Comparison of ENCODE assay signal across 18 cellular contexts in genomic region chr2:83972123-83972522, GRCh38.
DNase-seq lines count a peak whose midpoint lies in the region; ATAC-seq and TF ChIP-seq lines count a peak whose summit lies in the region.
"Had no signal": no experiment of that assay in that cellular context is flagged by ENCODE, and none has a peak within 500 bp of the region (broad histone marks: within the 10 kb centered on the region; RNA-seq: fewer than 3 reads in every experiment).

No MANE protein-coding gene starts in this region.

- H3K9me3 ChIP-seq in HUES64 (ENCODE audit: insufficient read depth, low read depth, low read length) (peaks cover 12% of the 10 kb centered on the region; the same call in 1 of the 2 replicates), MM.1S (replicated peaks; ENCODE audit: insufficient read depth, low read length) (no peaks in the 10 kb centered on the region)
- H3K9me3 ChIP-seq: SJSA1 had no signal

- H2BK5ac ChIP-seq in mesendoderm (ENCODE audit: low read length): no peak overlapping the region

- peak overlapping the region; percentile 45; the same call in 1 of the 2 replicates for H3K27ac ChIP-seq in HUES64 (ENCODE audit: low read depth, low read length)
- H3K27ac ChIP-seq in mesendoderm (ENCODE audit: low read depth, low read length): no peak overlapping the region
- no peak overlapping the region for H3K27ac ChIP-seq in MM.1S (ENCODE audit: low read length)
- H3K27ac ChIP-seq: KMS-11, SJSA1 had no signal

- ATAC-seq in GM19035 (IDR thresholded peaks at IDR 0.05; ENCODE audit: unreplicated experiment) (no peak), GM21528 (IDR thresholded peaks at IDR 0.05; ENCODE audit: low FRiP score, unreplicated experiment) (no peak)

- H3K27me3 ChIP-seq in HUES64 (ENCODE audit: insufficient read depth, low read length) (no peaks in the 10 kb centered on the region), mesendoderm (ENCODE audit: insufficient read depth, low read length, poor library complexity) (no peaks in the 10 kb centered on the region), MM.1S (replicated peaks; ENCODE audit: insufficient read depth, low read length) (no peaks in the 10 kb centered on the region)
- H3K27me3 ChIP-seq: SJSA1 had no signal

- no peak overlapping the region for H2BK15ac ChIP-seq in mesendoderm (replicated peaks; ENCODE audit: low read depth)

- H3K36me3 ChIP-seq in HUES64 (ENCODE audit: insufficient read depth, low read length) (no peaks in the 10 kb centered on the region), mesendoderm (ENCODE audit: control insufficient read depth, insufficient read depth, low read length) (no peaks in the 10 kb centered on the region), MM.1S (replicated peaks; ENCODE audit: insufficient read depth, low read length) (no peaks in the 10 kb centered on the region)
- H3K36me3 ChIP-seq: SJSA1 had no signal

- H4K20me1 ChIP-seq in MM.1S (ENCODE audit: insufficient read depth, low read length): no peaks in the 10 kb centered on the region

- no peak overlapping the region for H4K8ac ChIP-seq in mesendoderm (ENCODE audit: low read depth, low read length)

- DNase-seq in COLO829 (ENCODE audit: low spot score) (peak; percentile 27), astrocyte of the hippocampus (ENCODE audit: low read depth, low spot score) (peak; percentile 47), mesendoderm (peak; percentile 62), amniotic stem cell (lab: John Stamatoyannopoulos, UW) (no peak), MM.1S (no peak)
- DNase-seq: AML-193, Caco-2, DMS53, HCEC 1CT, NCI-H1105, NCI-H1694 treated with DMSO at 0.1 percent for 48 hours, NCI-H226, NCI-H526 had no signal

- no peaks in the 10 kb centered on the region for H3F3A ChIP-seq in MM.1S (ENCODE audit: insufficient read depth, low read length)

- no peaks in the 10 kb centered on the region for H3K9me2 ChIP-seq in MM.1S (replicated peaks; ENCODE audit: insufficient read depth, low read length)

- H3K9ac ChIP-seq in HUES64 (ENCODE audit: low read depth, low read length): no peak overlapping the region
- H3K9ac ChIP-seq in mesendoderm (ENCODE audit: low read length): no peak overlapping the region
- H3K9ac ChIP-seq in MM.1S (ENCODE audit: low read length): no peak overlapping the region
- H3K9ac ChIP-seq: KMS-11 had no signal

- no peak overlapping the region for H3K56ac ChIP-seq in mesendoderm (ENCODE audit: low read length)

- TF ChIP-seq CTCF in MM.1S (IDR thresholded peaks at IDR 0.05; ENCODE audit: low read length): no peak

- no peak overlapping the region for H2BK120ac ChIP-seq in mesendoderm (ENCODE audit: low read depth, low read length)

- WGBS in HUES64: 72% methylated on average over 3 of the region's 3 CpGs
- no CpG with 5 or more reads among the region's 3 CpGs for WGBS in mesendoderm (ENCODE audit: extremely low coverage, insufficient coverage, low lambda C conversion rate)

- H3K4me3 ChIP-seq in HUES64 (ENCODE audit: low read length): no peak overlapping the region
- H3K4me3 ChIP-seq in mesendoderm (ENCODE audit: low read length): no peak overlapping the region
- no peak overlapping the region for H3K4me3 ChIP-seq in MM.1S (ENCODE audit: low read length)
- H3K4me3 ChIP-seq: SJSA1 had no signal

- H2AFZ ChIP-seq in MM.1S (ENCODE audit: low read length): no peak overlapping the region

- no peak overlapping the region for H3K18ac ChIP-seq in mesendoderm (ENCODE audit: low read length)

- H3K79me2 ChIP-seq in mesendoderm (ENCODE audit: control insufficient read depth, insufficient read depth, low read length) (no peaks in the 10 kb centered on the region), MM.1S (ENCODE audit: low read length) (no peaks in the 10 kb centered on the region)

- no peak overlapping the region for H3K23ac ChIP-seq in mesendoderm (ENCODE audit: low read length)

- H3K4me1 ChIP-seq in HUES64 (ENCODE audit: insufficient read depth, low read length) (peaks cover 29% of the 10 kb centered on the region), mesendoderm (ENCODE audit: control insufficient read depth, low read depth, low read length) (no peaks in the 10 kb centered on the region), MM.1S (ENCODE audit: low read length) (no peaks in the 10 kb centered on the region)
- H3K4me1 ChIP-seq: Caco-2, SJSA1 had no signal

- H2AK5ac ChIP-seq in mesendoderm (ENCODE audit: low read length): no peak overlapping the region

- no peak overlapping the region for H4K5ac ChIP-seq in mesendoderm (ENCODE audit: low read length)

- no peak overlapping the region for H3K4me2 ChIP-seq in mesendoderm (ENCODE audit: low read length)
- no peak overlapping the region for H3K4me2 ChIP-seq in MM.1S (ENCODE audit: low read depth, low read length)
- H3K4me2 ChIP-seq: KMS-11 had no signal

- no peak overlapping the region for H3K4ac ChIP-seq in mesendoderm (ENCODE audit: low read depth, low read length)

- H3K79me1 ChIP-seq in mesendoderm (ENCODE audit: low read length): no peaks in the 10 kb centered on the region

Comparison
In these comparisons a context has a peak if more than half of its experiments do, and no peak if none do; other contexts are left out.
1. DNase-seq: peak in COLO829 (single experiment), astrocyte of the hippocampus (single experiment) and mesendoderm (single experiment); none in amniotic stem cell (single experiment) and MM.1S (single experiment).